In genomic region chr1:113761937-113762336, GRCh38 we compare ENCODE assay signal across 22 cellular contexts. TPM values are rescaled to one million over a fixed set of nuclear protein-coding genes. Genes with fewer than 3 reads are reported as not detected.
DNase-seq lines count a peak whose midpoint lies in the region; ATAC-seq, FAIRE-seq and TF ChIP-seq lines count a peak whose summit lies in the region.
"Had no signal": no experiment of that assay in that cellular context is flagged by ENCODE, and none has a peak within 500 bp of the region (broad histone marks: within the 10 kb centered on the region; RNA-seq: fewer than 3 reads in every experiment).

No MANE protein-coding gene starts in this region.

- no peak for DNase-seq in CD4-positive, alpha-beta T cell
- DNase-seq in SK-N-MC (ENCODE audit: low read depth, low spot score) (no peak), glutamatergic neuron (no peak), type B pancreatic cell (ENCODE audit: extremely low spot score, unreplicated experiment) (no peak), D721Med (ENCODE audit: insufficient read length, low spot score) (no peak), T1000 (lab: John Stamatoyannopoulos, UW) (no peak), smooth muscle cell (lab: John Stamatoyannopoulos, UW; ENCODE audit: unreplicated experiment) (no peak)
- DNase-seq: BE2C; Calu3; GDM1; HFFc6; NCI-H1092; NCI-H1436; NCI-H187 treated with DMSO at 0.1 percent for 48 hours; NCI-H2227 treated with DMSO at 0.1 percent for 48 hours; NCI-H510A; NCI-H774; NK-92 treated with Interleukin-12 subunit alpha and Interleukin-12 subunit beta, amount 100 ng/mL, for 24 hours had no signal

- POLR2A ChIA-PET in CD4-positive, alpha-beta T cell (lab: Charles Lee), result interaction anchor here (1.0 to 1.8 kb wide), 3 partner anchors 19 to 142 kb away, joined by 3 to 8 read pairs (median 5); partner anchors contain the start of gene RSBN1

- ATAC-seq in CD4-positive, alpha-beta T cell (ENCODE audit: poor library complexity), result no peak
- ATAC-seq: Panc1 had no signal

- H3K4me1 Mint-ChIP-seq in CD4-positive, alpha-beta T cell (ENCODE audit: low read depth), result peaks cover 29% of the 10 kb centered on the region
- H3K4me1 Mint-ChIP-seq in glutamatergic neuron (ENCODE audit: low read depth, unreplicated experiment) (peaks cover 58% of the 10 kb centered on the region), type B pancreatic cell (ENCODE audit: unreplicated experiment) (peaks cover 13% of the 10 kb centered on the region)

- no peak overlapping the region for H2AFZ ChIP-seq in smooth muscle cell (ENCODE audit: low read depth)

- peak overlapping the region; percentile 4 for H3K27ac Mint-ChIP-seq in CD4-positive, alpha-beta T cell
- H3K27ac Mint-ChIP-seq in glutamatergic neuron (ENCODE audit: unreplicated experiment) (peak overlapping the region; percentile 87), type B pancreatic cell (no peak overlapping the region)
- H3K27ac Mint-ChIP-seq: HFFc6 had no signal

- peaks cover 15% of the 10 kb centered on the region for H3K36me3 ChIP-seq in SK-N-MC (ENCODE audit: insufficient read depth, low read length)
- no peaks in the 10 kb centered on the region for H3K36me3 ChIP-seq in smooth muscle cell (ENCODE audit: low read depth)

- peaks cover 7% of the 10 kb centered on the region for H3K4me1 ChIP-seq in smooth muscle cell (ENCODE audit: low read depth)

- H3K9ac ChIP-seq in SK-N-MC (ENCODE audit: insufficient read length) (peak overlapping the region; percentile 28), smooth muscle cell (ENCODE audit: low read depth) (no peak overlapping the region)

- TF ChIP-seq CTCF in CD4-positive, alpha-beta T cell (IDR thresholded peaks at IDR 0.05), result no peak
- no peak for TF ChIP-seq CTCF in glutamatergic neuron (IDR thresholded peaks at IDR 0.05; ENCODE audit: partially characterized antibody, unreplicated experiment)
- no peak for TF ChIP-seq CTCF in type B pancreatic cell (conservative IDR thresholded peaks at IDR 0.05)
- no peak for TF ChIP-seq CTCF in D721Med (IDR thresholded peaks at IDR 0.05; ENCODE audit: insufficient read depth, missing control alignments)
- no peak for TF ChIP-seq CTCF in smooth muscle cell (IDR thresholded peaks at IDR 0.05; ENCODE audit: borderline replicate concordance, insufficient read depth, poor library complexity, severe bottlenecking)

- 90% methylated on average over 3 of the region's 3 CpGs for WGBS in smooth muscle cell (ENCODE audit: low lambda C conversion rate)

- H3K4me3 Mint-ChIP-seq in CD4-positive, alpha-beta T cell, result no peak overlapping the region
- H3K4me3 Mint-ChIP-seq in glutamatergic neuron (ENCODE audit: unreplicated experiment), result peak overlapping the region; percentile 62
- H3K4me3 Mint-ChIP-seq in type B pancreatic cell, result no peak overlapping the region
- H3K4me3 Mint-ChIP-seq: HFFc6 had no signal

- FAIRE-seq in G401.6 (lab: Jason Lieb, UNC) (peak; percentile 51), D721Med (lab: Jason Lieb, UNC) (no peak)
- FAIRE-seq: GM18507, GM19239 had no signal

- peaks cover 43% of the 10 kb centered on the region for H3K36me3 Mint-ChIP-seq in CD4-positive, alpha-beta T cell (ENCODE audit: low read depth)
- H3K36me3 Mint-ChIP-seq in glutamatergic neuron (ENCODE audit: unreplicated experiment) (no peaks in the 10 kb centered on the region), type B pancreatic cell (peaks cover 9% of the 10 kb centered on the region)

- CTCF ChIA-PET in CD4-positive, alpha-beta T cell (lab: Charles Lee), result no interaction called here

- no peaks in the 10 kb centered on the region for H4K20me1 ChIP-seq in smooth muscle cell (ENCODE audit: low read depth)

- H3K9me3 Mint-ChIP-seq in CD4-positive, alpha-beta T cell, result no peaks in the 10 kb centered on the region
- H3K9me3 Mint-ChIP-seq in glutamatergic neuron (ENCODE audit: unreplicated experiment), result peaks cover 24% of the 10 kb centered on the region
- H3K9me3 Mint-ChIP-seq in type B pancreatic cell, result no peaks in the 10 kb centered on the region
- H3K9me3 Mint-ChIP-seq: HFFc6 had no signal

- no peak overlapping the region for H3K27ac ChIP-seq in CD4-positive, alpha-beta T cell (ENCODE audit: low read depth, low read length)
- H3K27ac ChIP-seq in SK-N-MC (peak overlapping the region; percentile 73), smooth muscle cell (ENCODE audit: low read depth) (no peak overlapping the region)

- no peaks in the 10 kb centered on the region for H3K27me3 ChIP-seq in CD4-positive, alpha-beta T cell (ENCODE audit: control insufficient read depth, insufficient read depth, low read length)
- no peaks in the 10 kb centered on the region for H3K27me3 ChIP-seq in smooth muscle cell (ENCODE audit: low read depth)
- H3K27me3 ChIP-seq: BE2C had no signal

- H3K27me3 Mint-ChIP-seq in CD4-positive, alpha-beta T cell, result no peaks in the 10 kb centered on the region
- peaks cover 16% of the 10 kb centered on the region for H3K27me3 Mint-ChIP-seq in glutamatergic neuron (ENCODE audit: unreplicated experiment)
- H3K27me3 Mint-ChIP-seq in type B pancreatic cell, result no peaks in the 10 kb centered on the region

- intact Hi-C loops in CD4-positive, alpha-beta T cell (cut with DNase I, micrococcal nuclease), result loop anchor here in 1 of 2 experiments (2.0 kb wide), 2 partner anchors 15 to 49 kb away; no protein-coding TSS in a partner anchor

- peaks cover 3% of the 10 kb centered on the region for H3F3A ChIP-seq in smooth muscle cell (ENCODE audit: low read depth)

- H3K4me3 ChIP-seq in SK-N-MC (no peak overlapping the region), smooth muscle cell (no peak overlapping the region)

- peaks cover 16% of the 10 kb centered on the region for H3K79me2 ChIP-seq in smooth muscle cell (ENCODE audit: low read depth)

- H3K9me3 ChIP-seq in CD4-positive, alpha-beta T cell (ENCODE audit: control insufficient read depth, low read length), result no peaks in the 10 kb centered on the region
- H3K9me3 ChIP-seq in SK-N-MC (ENCODE audit: low read depth, low read length) (no peaks in the 10 kb centered on the region), smooth muscle cell (replicated peaks; ENCODE audit: low read depth) (no peaks in the 10 kb centered on the region)
- H3K9me3 ChIP-seq: BE2C had no signal

- no peak overlapping the region for H3K4me2 ChIP-seq in smooth muscle cell

RNA-seq across cellular contexts. Expression of gene PHTF1, which starts 2.7 kb away (rescaled TPM):
- 1 to 10 TPM; 3.1 to 4.0 TPM for total RNA-seq in CD4-positive, alpha-beta T cell
- total RNA-seq in glutamatergic neuron (ENCODE audit: unreplicated experiment) (107 TPM), type B pancreatic cell (ENCODE audit: low replicate concordance) (17.7 and 27.1 TPM in 2 replicates), smooth muscle cell (25.4 and 34.8 TPM in 2 replicates)
- polyA plus RNA-seq in smooth muscle cell, result 19.7 and 23.9 TPM in 2 replicates

RNA-seq across cellular contexts. Expression of gene RSBN1, which starts 50.3 kb away (rescaled TPM):
- 10 to 100 TPM; 44.2 to 44.6 TPM for total RNA-seq in CD4-positive, alpha-beta T cell
- 35.2 TPM for total RNA-seq in glutamatergic neuron (ENCODE audit: unreplicated experiment)
- total RNA-seq in type B pancreatic cell (ENCODE audit: low replicate concordance), result 18.8 and 21.2 TPM in 2 replicates
- 18.3 and 22.5 TPM in 2 replicates for total RNA-seq in smooth muscle cell
- 9.0 and 12.3 TPM in 2 replicates for polyA plus RNA-seq in smooth muscle cell
